Comparison of ENCODE assay signal across 1 cellular context in genomic region chr6:20463396-20463795, GRCh38.
TF ChIP-seq lines count a peak whose summit lies in the region.

No MANE protein-coding gene starts in this region.

TF ChIP-seq in GM12878, 131 proteins besides CTCF, POLR2A, EP300 and RAD21 (continued from another document and continues in another):
- no peak for TF ChIP-seq USF2 (IDR thresholded peaks at IDR 0.05; ENCODE audit: borderline replicate concordance, low read depth, low read length)
- TF ChIP-seq IRF3 (IDR thresholded peaks at IDR 0.05), result no peak
- TF ChIP-seq CEBPZ (IDR thresholded peaks at IDR 0.05; ENCODE audit: low read depth, low read length), result no peak
- no peak for TF ChIP-seq STAT1 (conservative IDR thresholded peaks at IDR 0.05)
- no peak for TF ChIP-seq FOS (IDR thresholded peaks at IDR 0.05; ENCODE audit: borderline replicate concordance, extremely low read depth, insufficient read length)
- no peak for TF ChIP-seq MTA3 (IDR thresholded peaks at IDR 0.05; ENCODE audit: borderline replicate concordance, low read length)
- TF ChIP-seq TCF12 (IDR thresholded peaks at IDR 0.05; ENCODE audit: low read depth, low read length), result peak; percentile 69; the same call in 1 of the 2 replicates
- TF ChIP-seq ZNF687 (IDR thresholded peaks at IDR 0.05), result no peak
- no peak for TF ChIP-seq HCFC1 (IDR thresholded peaks at IDR 0.05; ENCODE audit: low read length)
- TF ChIP-seq GATAD2B (conservative IDR thresholded peaks at IDR 0.05; ENCODE audit: low read depth), result no peak
- no peak for TF ChIP-seq HSF1 (IDR thresholded peaks at IDR 0.05; ENCODE audit: low read depth, low read length)
- TF ChIP-seq ELK1 (IDR thresholded peaks at IDR 0.05; ENCODE audit: low read depth, low read length), result no peak
- no peak for TF ChIP-seq NRF1 (conservative IDR thresholded peaks at IDR 0.05; ENCODE audit: low read depth, low read length)
- TF ChIP-seq TARDBP (IDR thresholded peaks at IDR 0.05; ENCODE audit: borderline replicate concordance), result no peak
- TF ChIP-seq RELB (IDR thresholded peaks at IDR 0.05; ENCODE audit: low read depth), result peak; percentile 76
- no peak for TF ChIP-seq FOXK2 (IDR thresholded peaks at IDR 0.05)
- TF ChIP-seq USF1 (IDR thresholded peaks at IDR 0.05; ENCODE audit: borderline replicate concordance, extremely low read length, insufficient read depth, low read depth, low read length), result no peak
- TF ChIP-seq SREBF1 (IDR thresholded peaks at IDR 0.05; ENCODE audit: low read length), result no peak
- TF ChIP-seq MEF2B (IDR thresholded peaks at IDR 0.05; ENCODE audit: partially characterized antibody, poor library complexity, severe bottlenecking), result no peak
- TF ChIP-seq PKNOX1 (IDR thresholded peaks at IDR 0.05), result no peak
- no peak for TF ChIP-seq SMC3 (IDR thresholded peaks at IDR 0.05; ENCODE audit: borderline replicate concordance, low read length)
- TF ChIP-seq MEF2A (IDR thresholded peaks at IDR 0.05; ENCODE audit: insufficient read depth, low read depth, low read length), result no peak
- TF ChIP-seq BRCA1 (IDR thresholded peaks at IDR 0.05; ENCODE audit: low read depth, low read length), result no peak
- TF ChIP-seq E2F4 (IDR thresholded peaks at IDR 0.05; ENCODE audit: low read depth, low read length), result no peak
- 0 out of 2 replicates have a peak, but pooled peaks have one; percentile 15 for TF ChIP-seq EED (IDR thresholded peaks at IDR 0.05; ENCODE audit: low read depth)
- TF ChIP-seq KAT2A (conservative IDR thresholded peaks at IDR 0.05; ENCODE audit: control insufficient read depth, low read depth, low read length), result no peak
- TF ChIP-seq ESRRA (IDR thresholded peaks at IDR 0.05; ENCODE audit: low read length), result no peak
- TF ChIP-seq BCLAF1 (IDR thresholded peaks at IDR 0.05), result no peak
- no peak for TF ChIP-seq POLR2AphosphoS5 (IDR thresholded peaks at IDR 0.05; ENCODE audit: low read length)
- no peak for TF ChIP-seq SIN3A (IDR thresholded peaks at IDR 0.05; ENCODE audit: low read depth, low read length)
- TF ChIP-seq SIX5 (IDR thresholded peaks at IDR 0.05; ENCODE audit: low read depth, low read length, severe bottlenecking), result no peak
- TF ChIP-seq HDAC2 (IDR thresholded peaks at IDR 0.05), result no peak
- TF ChIP-seq MLLT1 (IDR thresholded peaks at IDR 0.05), result 0 out of 2 replicates have a peak, but pooled peaks have one; percentile 30
- no peak for TF ChIP-seq SUZ12 (IDR thresholded peaks at IDR 0.05; ENCODE audit: unreplicated experiment)
- no peak for TF ChIP-seq RAD51 (IDR thresholded peaks at IDR 0.05)
- TF ChIP-seq TCF3 (IDR thresholded peaks at IDR 0.05; ENCODE audit: borderline replicate concordance, insufficient read depth, low read depth, low read length), result no peak
